Comparison of ENCODE assay signal across 8 cellular contexts in genomic region chr3:194333212-194333980, GRCh38. TPM values are rescaled to one million over a fixed set of nuclear protein-coding genes. Genes with fewer than 3 reads are reported as not detected.
A peak's percentile ranks its signal among the peaks of the same experiment; 100 is the strongest.
DNase-seq lines count a peak whose midpoint lies in the region; ATAC-seq and TF ChIP-seq lines count a peak whose summit lies in the region.

No MANE protein-coding gene starts in this region.

- peak; percentile 97 for TF ChIP-seq CTCF in activated B cell treated with CpG ODN at 0.5 μM for 24 hours (IDR thresholded peaks at IDR 0.05)

- H3K9me3 Mint-ChIP-seq in activated B cell treated with CpG ODN at 0.5 μM for 24 hours: no peaks in the 10 kb centered on the region

- CTCF ChIA-PET in activated B cell treated with CpG ODN at 0.5 μM for 24 hours (lab: Charles Lee): interaction anchor here (0.6 to 4.6 kb wide), 10 partner anchors 9 to 668 kb away, joined by 3 to 55 read pairs (median 4); no protein-coding TSS in a partner anchor

- no peaks in the 10 kb centered on the region for H3K36me3 Mint-ChIP-seq in activated B cell treated with CpG ODN at 0.5 μM for 24 hours (ENCODE audit: low read depth)

- H3K4me1 Mint-ChIP-seq in activated B cell treated with CpG ODN at 0.5 μM for 24 hours: peaks cover 7% of the 10 kb centered on the region

- H3K27ac Mint-ChIP-seq in activated B cell treated with CpG ODN at 0.5 μM for 24 hours: no peak overlapping the region

- peak; percentile 79 for DNase-seq in activated CD4-positive, CD25-positive, alpha-beta regulatory T cell treated with anti-CD3 and anti-CD28 coated beads, Interleukin-2, amount 50 U/mL, for 16 hours (ENCODE audit: low read depth, low spot score)
- DNase-seq in activated CD4-positive, CD25-positive, alpha-beta regulatory T cell (lab: John Stamatoyannopoulos, UW): no peak
- peak; percentile 87 for DNase-seq in activated B cell treated with CpG ODN at 0.5 μM for 24 hours
- peak; percentile 89 for DNase-seq in dermis blood vessel endothelial cell
- DNase-seq in medulla oblongata (ENCODE audit: extremely low spot score): peak; percentile 90
- DNase-seq in stimulated activated CD8-positive, alpha-beta memory T cell treated with anti-CD3 and anti-CD28 coated beads, Interleukin-12 subunit alpha, Interleukin-12 subunit beta, amount 100 ng/mL, for 24 hours (ENCODE audit: extremely low read depth): peak; percentile 68
- no peak for DNase-seq in DMS53 treated with DMSO at 0.1 percent for 48 hours (lab: John Stamatoyannopoulos, UW; ENCODE audit: unreplicated experiment)

- POLR2A ChIA-PET in activated B cell treated with CpG ODN at 0.5 μM for 24 hours (lab: Charles Lee): no interaction called here

- H3K27me3 Mint-ChIP-seq in activated B cell treated with CpG ODN at 0.5 μM for 24 hours: peaks cover 28% of the 10 kb centered on the region

- H3K4me3 Mint-ChIP-seq in activated B cell treated with CpG ODN at 0.5 μM for 24 hours: peak overlapping the region; percentile 76

- ATAC-seq in HG03280 (IDR thresholded peaks at IDR 0.05; ENCODE audit: unreplicated experiment) (peak; percentile 92), activated B cell treated with CpG ODN at 0.5 μM for 24 hours (ENCODE audit: low read depth) (peak; percentile 96)

- intact Hi-C loops in activated B cell treated with CpG ODN at 0.5 μM for 24 hours (cut with micrococcal nuclease): loop anchor here (1.0 to 2.0 kb wide), 3 partner anchors 11 to 261 kb away; no protein-coding TSS in a partner anchor

RNA-seq across cellular contexts. Expression of gene CPN2, which starts 17.7 kb away (rescaled TPM):
- not detected in 2 replicates for total RNA-seq in activated B cell treated with CpG ODN at 0.5 μM for 24 hours
- not detected in 2 replicates for total RNA-seq in dermis blood vessel endothelial cell

RNA-seq across cellular contexts. Expression of gene LRRC15, which starts 36.1 kb away (rescaled TPM):
- total RNA-seq in activated B cell treated with CpG ODN at 0.5 μM for 24 hours (not detected in 2 replicates), dermis blood vessel endothelial cell (0.28 and 0.51 TPM in 2 replicates)

Comparison
In these comparisons a context has a peak if more than half of its experiments do, and no peak if none do; other contexts are left out.
1. DNase-seq: peak in activated CD4-positive, CD25-positive, alpha-beta regulatory T cell treated with anti-CD3 and anti-CD28 coated beads, Interleukin-2, amount 50 U/mL, for 16 hours (single experiment), activated B cell treated with CpG ODN at 0.5 μM for 24 hours (single experiment), dermis blood vessel endothelial cell (single experiment), medulla oblongata (single experiment) and stimulated activated CD8-positive, alpha-beta memory T cell treated with anti-CD3 and anti-CD28 coated beads, Interleukin-12 subunit alpha, Interleukin-12 subunit beta, amount 100 ng/mL, for 24 hours (single experiment); none in activated CD4-positive, CD25-positive, alpha-beta regulatory T cell (0 of 4) and DMS53 treated with DMSO at 0.1 percent for 48 hours (single experiment).